Comparison of ENCODE assay signal across 10 cellular contexts in genomic region chr19:10010247-10010691, GRCh38. TPM values are rescaled to one million over a fixed set of nuclear protein-coding genes. Genes with fewer than 3 reads are reported as not detected.
DNase-seq lines count a peak whose midpoint lies in the region; ATAC-seq and TF ChIP-seq lines count a peak whose summit lies in the region.
"Had no signal": no experiment of that assay in that cellular context is flagged by ENCODE, and none has a peak within 500 bp of the region (broad histone marks: within the 10 kb centered on the region; RNA-seq: fewer than 3 reads in every experiment).

TSS of gene COL5A3 (minus strand) at chr19:10010504. CDS start at chr19:10010385, 119 bp downstream.

- TF ChIP-seq CTCF in HEK293 (tag by site-specific recombination; IDR thresholded peaks at IDR 0.05) (no peak), colonic mucosa (IDR thresholded peaks at IDR 0.05) (no peak), thoracic aorta (IDR thresholded peaks at IDR 0.05) (no peak)

- POLR2A ChIA-PET in HEK293 (lab: Yijun Ruan, JAX) = no interaction called here

- ATAC-seq in left lobe of liver = peak; percentile 82
- no peak for ATAC-seq in thoracic aorta (ENCODE audit: insufficient number of reproducible peaks, low FRiP score, low read depth)

- intact Hi-C loops in colonic mucosa (cut with DNase I) = no loop called here

- CTCF ChIA-PET in HEK293 (lab: Yijun Ruan, JAX) = interaction anchor here (0.9 to 2.4 kb wide), 2 partner anchors 10 to 18 kb away, joined by 3 to 11 read pairs; no protein-coding TSS in a partner anchor

- H3K27me3 ChIP-seq in colonic mucosa = peaks cover 11% of the 10 kb centered on the region
- H3K27me3 ChIP-seq in thoracic aorta (replicated peaks; ENCODE audit: insufficient read depth) = peaks cover 4% of the 10 kb centered on the region

- H3K4me3 ChIP-seq in HEK293 (ENCODE audit: low read depth, low read length) (peak within 1 kb of the TSS; percentile 16), colonic mucosa (peak within 1 kb of the TSS; percentile 20), thoracic aorta (peak within 1 kb of the TSS; percentile 66)

- H3K4me1 ChIP-seq in HEK293 (ENCODE audit: control insufficient read depth, insufficient read depth, low read length) = peaks cover 7% of the 10 kb centered on the region; the same call in 1 of the 2 replicates
- H3K4me1 ChIP-seq in colonic mucosa = peaks cover 3% of the 10 kb centered on the region
- peaks cover 29 to 50% of the 10 kb centered on the region in 2 donors for H3K4me1 ChIP-seq in thoracic aorta (ENCODE audit: control insufficient read depth in 1 of 2, low read depth in 2 of 2)

- peak; percentile 60 for DNase-seq in colonic mucosa
- peak; percentile 59 for DNase-seq in left lobe of liver (ENCODE audit: low spot score)
- no peak for DNase-seq in thoracic aorta (ENCODE audit: low spot score)
- no peak for DNase-seq in globus pallidus (ENCODE audit: low spot score)
- no peak for DNase-seq in activated CD8-positive, alpha-beta memory T cell treated with anti-CD3 and anti-CD28 coated beads for 24 hours
- DNase-seq in NK-92 (lab: John Stamatoyannopoulos, UW; ENCODE audit: unreplicated experiment) = no peak
- DNase-seq in stimulated activated CD4-positive, alpha-beta T cell treated with anti-CD3 and anti-CD28 coated beads, Interleukin-4, amount 100 ng/mL, for 24 hours = no peak
- DNase-seq: hippocampal formation, WERI-Rb-1 had no signal

- H3K9ac ChIP-seq in colonic mucosa (ENCODE audit: low read depth in 2 of 2, low read length in 2 of 2) = peak within 1 kb of the TSS; percentile 21 to 35

- no peak within 1 kb of the TSS for H3K27ac ChIP-seq in HEK293 (ENCODE audit: extremely low read depth, low read depth, low read length)
- H3K27ac ChIP-seq in colonic mucosa = no peak within 1 kb of the TSS
- no peak within 1 kb of the TSS for H3K27ac ChIP-seq in thoracic aorta
- H3K27ac ChIP-seq: WERI-Rb-1 had no signal

- H3K9me3 ChIP-seq in HEK293 (ENCODE audit: control insufficient read depth, insufficient read depth, low read depth, low read length) (no peaks in the 10 kb centered on the region), colonic mucosa (no peaks in the 10 kb centered on the region), thoracic aorta (no peaks in the 10 kb centered on the region)

- H3K36me3 ChIP-seq in HEK293 (ENCODE audit: control insufficient read depth in 2 of 2, insufficient read depth in 1 of 2, low read length in 2 of 2) = no peaks in the 10 kb centered on the region
- no peaks in the 10 kb centered on the region for H3K36me3 ChIP-seq in colonic mucosa
- no peaks in the 10 kb centered on the region for H3K36me3 ChIP-seq in thoracic aorta
- H3K36me3 ChIP-seq: WERI-Rb-1 had no signal

TF ChIP-seq in HEK293, 187 proteins besides CTCF, POLR2A, EP300 and RAD21:
- TF ChIP-seq PBX3 (CRISPR knock-in tag; IDR thresholded peaks at IDR 0.05) = no peak
- TF ChIP-seq ZNF292 (tag by site-specific recombination; IDR thresholded peaks at IDR 0.05; ENCODE audit: borderline replicate concordance, low read depth) = no peak
- TF ChIP-seq ZNF140 (tag by site-specific recombination; IDR thresholded peaks at IDR 0.05) = no peak
- TF ChIP-seq ZNF677 (tag by site-specific recombination; IDR thresholded peaks at IDR 0.05) = no peak
- TF ChIP-seq ZNF362 (tag by site-specific recombination; IDR thresholded peaks at IDR 0.05) = no peak
- no peak for TF ChIP-seq SP7 (tag by site-specific recombination; IDR thresholded peaks at IDR 0.05)
- no peak for TF ChIP-seq ZBTB48 (tag by site-specific recombination; IDR thresholded peaks at IDR 0.05)
- TF ChIP-seq SP3 (tag by site-specific recombination; IDR thresholded peaks at IDR 0.05) = peak; percentile 72
- TF ChIP-seq ZNF776 (tag by site-specific recombination; IDR thresholded peaks at IDR 0.05; ENCODE audit: borderline replicate concordance) = no peak
- TF ChIP-seq, protein P1, sequence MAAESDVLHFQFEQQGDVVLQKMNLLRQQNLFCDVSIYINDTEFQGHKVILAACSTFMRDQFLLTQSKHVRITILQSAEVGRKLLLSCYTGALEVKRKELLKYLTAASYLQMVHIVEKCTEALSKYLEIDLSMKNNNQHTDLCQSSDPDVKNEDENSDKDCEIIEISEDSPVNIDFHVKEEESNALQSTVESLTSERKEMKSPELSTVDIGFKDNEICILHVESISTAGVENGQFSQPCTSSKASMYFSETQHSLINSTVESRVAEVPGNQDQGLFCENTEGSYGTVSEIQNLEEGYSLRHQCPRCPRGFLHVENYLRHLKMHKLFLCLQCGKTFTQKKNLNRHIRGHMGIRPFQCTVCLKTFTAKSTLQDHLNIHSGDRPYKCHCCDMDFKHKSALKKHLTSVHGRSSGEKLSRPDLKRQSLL (tag by site-specific recombination; IDR thresholded peaks at IDR 0.05) = peak; percentile 63; the same call in 1 of the 2 replicates
- TF ChIP-seq ZBTB20 (tag by site-specific recombination; IDR thresholded peaks at IDR 0.05) = no peak
- peak; percentile 74 for TF ChIP-seq SP2 (tag by site-specific recombination; IDR thresholded peaks at IDR 0.05)
- TF ChIP-seq RBAK (tag by site-specific recombination; IDR thresholded peaks at IDR 0.05) = no peak
- TF ChIP-seq, protein P2, sequence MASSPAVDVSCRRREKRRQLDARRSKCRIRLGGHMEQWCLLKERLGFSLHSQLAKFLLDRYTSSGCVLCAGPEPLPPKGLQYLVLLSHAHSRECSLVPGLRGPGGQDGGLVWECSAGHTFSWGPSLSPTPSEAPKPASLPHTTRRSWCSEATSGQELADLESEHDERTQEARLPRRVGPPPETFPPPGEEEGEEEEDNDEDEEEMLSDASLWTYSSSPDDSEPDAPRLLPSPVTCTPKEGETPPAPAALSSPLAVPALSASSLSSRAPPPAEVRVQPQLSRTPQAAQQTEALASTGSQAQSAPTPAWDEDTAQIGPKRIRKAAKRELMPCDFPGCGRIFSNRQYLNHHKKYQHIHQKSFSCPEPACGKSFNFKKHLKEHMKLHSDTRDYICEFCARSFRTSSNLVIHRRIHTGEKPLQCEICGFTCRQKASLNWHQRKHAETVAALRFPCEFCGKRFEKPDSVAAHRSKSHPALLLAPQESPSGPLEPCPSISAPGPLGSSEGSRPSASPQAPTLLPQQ (tag by site-specific recombination; IDR thresholded peaks at IDR 0.05) = peak; percentile 68
- TF ChIP-seq ZNF658 (tag by site-specific recombination; IDR thresholded peaks at IDR 0.05) = no peak
- TF ChIP-seq ZNF558 (tag by site-specific recombination; IDR thresholded peaks at IDR 0.05) = no peak
- peak; percentile 82 for TF ChIP-seq KLF1 (tag by site-specific recombination; IDR thresholded peaks at IDR 0.05)
- TF ChIP-seq SCRT1 (tag by site-specific recombination; IDR thresholded peaks at IDR 0.05; ENCODE audit: borderline replicate concordance) = no peak
- TF ChIP-seq ZNF324 (tag by site-specific recombination; IDR thresholded peaks at IDR 0.05) = no peak

RNA-seq across cellular contexts. Expression of gene COL5A3, which starts in this region (rescaled TPM):
- total RNA-seq in colonic mucosa = 1 to 10 TPM; 2.4 to 5.5 TPM
- total RNA-seq in left lobe of liver = 24.3 TPM
- 10 to 100 TPM; 11.1 to 14.3 TPM for total RNA-seq in thoracic aorta

Comparison
In these comparisons a context has a peak if more than half of its experiments do, and no peak if none do; other contexts are left out.
1. H3K4me3 ChIP-seq: peak in every context shown above with its lines; median percentile 66 in thoracic aorta; 20 in colonic mucosa; 16 in HEK293.
2. DNase-seq: peak in colonic mucosa (single experiment) and left lobe of liver (single experiment); none in thoracic aorta (single experiment), globus pallidus (single experiment), activated CD8-positive, alpha-beta memory T cell treated with anti-CD3 and anti-CD28 coated beads for 24 hours (single experiment), NK-92 (single experiment) and stimulated activated CD4-positive, alpha-beta T cell treated with anti-CD3 and anti-CD28 coated beads, Interleukin-4, amount 100 ng/mL, for 24 hours (single experiment).